9 cellular contexts compared by ENCODE assay signal in genomic region chr10:91190876-91191580, GRCh38. TPM values are rescaled to one million over a fixed set of nuclear protein-coding genes. Genes with fewer than 3 reads are reported as not detected.
DNase-seq lines count a peak whose midpoint lies in the region; ATAC-seq, FAIRE-seq and TF ChIP-seq lines count a peak whose summit lies in the region.
"Had no signal": no experiment of that assay in that cellular context is flagged by ENCODE, and none has a peak within 500 bp of the region (broad histone marks: within the 10 kb centered on the region; RNA-seq: fewer than 3 reads in every experiment).

No MANE protein-coding gene starts in this region.

- no peak for TF ChIP-seq CTCF in K562 (IDR thresholded peaks at IDR 0.05 in 2 of 3, conservative IDR thresholded peaks at IDR 0.05 in 1 of 3; ENCODE audit: insufficient read depth in 2 of 3, low read depth in 1 of 3, low read length in 3 of 3)
- no peak for TF ChIP-seq CTCF in testis (IDR thresholded peaks at IDR 0.05)

- no peak overlapping the region for H2AFZ ChIP-seq in K562 (ENCODE audit: low read depth, low read length)

- POLR2A ChIA-PET in K562 (lab: Yijun Ruan, JAX), result interaction anchor here (0.7 to 1.2 kb wide), 3 partner anchors 10 to 29 kb away, joined by 3 to 4 read pairs (median 3); no protein-coding TSS in a partner anchor

- WGBS in K562 (ENCODE audit: insufficient coverage, low coverage, missing lambda C conversion rate), result 49% methylated on average over 2 of the region's 2 CpGs
- 72 to 79% methylated on average over 2 of the region's 2 CpGs for WGBS in testis, 2 donors

- no TSS peak for BruUV-seq in K562 (replicated peaks; lab: Mats Ljungman, UMichigan)

- H4K20me1 ChIP-seq in K562 (replicated peaks; ENCODE audit: control insufficient read depth, insufficient read depth, low read length), result no peaks in the 10 kb centered on the region

- H3K9me1 ChIP-seq in K562 (ENCODE audit: control insufficient read depth, insufficient read depth, low read length), result peaks cover 3% of the 10 kb centered on the region

- H3K27me3 Mint-ChIP-seq in stimulated activated memory B cell treated with anti-CD40 and anti-IgM and Interleukin-4, amounts not matched to agents 10 μg/mL and 1 μg/mL and 100 μg/mL, for 72 hours, result no peaks in the 10 kb centered on the region

- H3K4me2 ChIP-seq in K562 (ENCODE audit: insufficient read depth, low read length), result no peak overlapping the region

- CTCF ChIA-PET in K562 (lab: Yijun Ruan, JAX; ENCODE audit: low intra/inter-chr PET ratio), result no interaction called here

- H3K9me3 Mint-ChIP-seq in stimulated activated memory B cell treated with anti-CD40 and anti-IgM and Interleukin-4, amounts not matched to agents 10 μg/mL and 1 μg/mL and 100 μg/mL, for 72 hours, result peaks cover 8% of the 10 kb centered on the region

- H3K9ac ChIP-seq in K562 (ENCODE audit: insufficient read depth in 1 of 2, low read depth in 2 of 2, low read length in 2 of 2), result no peak overlapping the region

- H3K4me1 ChIP-seq in K562 (replicated peaks in 1 of 2; ENCODE audit: control insufficient read depth in 2 of 2, insufficient read depth in 2 of 2, low read length in 2 of 2), result peaks cover 0 to 9% of the 10 kb centered on the region in 2 experiments; a peak in 3 of 5 replicates
- no peaks in the 10 kb centered on the region for H3K4me1 ChIP-seq in testis

- peaks cover 40% of the 10 kb centered on the region for H3K36me3 Mint-ChIP-seq in stimulated activated memory B cell treated with anti-CD40 and anti-IgM and Interleukin-4, amounts not matched to agents 10 μg/mL and 1 μg/mL and 100 μg/mL, for 72 hours

- H3K4me3 ChIP-seq in K562 (no peak overlapping the region), testis (no peak overlapping the region)

- TF ChIP-seq POLR2A in K562 (conservative IDR thresholded peaks at IDR 0.05), result no peak
- no peak for TF ChIP-seq POLR2A in testis (IDR thresholded peaks at IDR 0.05)

- in situ Hi-C loops in K562 (cut with MboI), result no loop called here

- peaks cover 11% of the 10 kb centered on the region; the same call in 2 of the 3 replicates for H3K79me2 ChIP-seq in K562 (ENCODE audit: control insufficient read depth, insufficient read depth, low read length)

- peak; percentile 11 for FAIRE-seq in K562 (lab: Jason Lieb, UNC)
- FAIRE-seq: colon had no signal

- no peak overlapping the region for H3K4me3 Mint-ChIP-seq in stimulated activated memory B cell treated with anti-CD40 and anti-IgM and Interleukin-4, amounts not matched to agents 10 μg/mL and 1 μg/mL and 100 μg/mL, for 72 hours

- ATAC-seq in GM19023 (IDR thresholded peaks at IDR 0.05; ENCODE audit: unreplicated experiment) (peak; percentile 72), HG02981 (IDR thresholded peaks at IDR 0.05; ENCODE audit: unreplicated experiment) (peak; percentile 76), K562 (no peak)
- ATAC-seq in stimulated activated memory B cell treated with anti-CD40 and anti-IgM and Interleukin-4, amounts not matched to agents 10 μg/mL and 1 μg/mL and 100 μg/mL, for 72 hours, result peak; percentile 88

- no peaks in the 10 kb centered on the region for H3K36me3 ChIP-seq in K562 (ENCODE audit: control insufficient read depth, insufficient read depth, low read length)
- H3K36me3 ChIP-seq in testis (ENCODE audit: low read depth, missing control alignments), result no peaks in the 10 kb centered on the region

- H3K27me3 ChIP-seq in K562 (ENCODE audit: control insufficient read depth in 2 of 2, insufficient read depth in 2 of 2, low read length in 2 of 2), result no peaks in the 10 kb centered on the region
- no peaks in the 10 kb centered on the region for H3K27me3 ChIP-seq in testis

- H3K27ac Mint-ChIP-seq in stimulated activated memory B cell treated with anti-CD40 and anti-IgM and Interleukin-4, amounts not matched to agents 10 μg/mL and 1 μg/mL and 100 μg/mL, for 72 hours, result peak overlapping the region; percentile 82

- no peaks in the 10 kb centered on the region for H3K9me3 ChIP-seq in K562 (replicated peaks; ENCODE audit: control insufficient read depth, insufficient read depth, low read depth, low read length)
- H3K9me3 ChIP-seq in testis, result no peaks in the 10 kb centered on the region

- DNase-seq in K562 (ENCODE audit: extremely low read depth in 1 of 4, low spot score in 3 of 4), result no peak
- no peak for DNase-seq in testis
- no peak for DNase-seq in stimulated activated CD4-positive, alpha-beta T cell treated with anti-CD3 and anti-CD28 coated beads, Interleukin-4, amount 100 ng/mL, for 4 hours
- DNase-seq in T-helper 1 cell, result no peak
- DNase-seq: stimulated activated CD4-positive, alpha-beta T cell treated with anti-CD3 and anti-CD28 coated beads, Interleukin-15, amount 100 ng/mL, for 24 hours had no signal

- TF ChIP-seq RAD21 in K562 (CRISPR knock-in tag; conservative IDR thresholded peaks at IDR 0.05 in 1 of 2, IDR thresholded peaks at IDR 0.05 in 1 of 2), result no peak

- intact Hi-C loops in K562 (cut with micrococcal nuclease), result no loop called here
- intact Hi-C loops in testis (cut with DNase I; ENCODE audit: low total_unique reads), result no loop called here

- TF ChIP-seq EP300 in K562 (IDR thresholded peaks at IDR 0.05; ENCODE audit: low read length), result no peak

- peaks cover 75% of the 10 kb centered on the region for H3K4me1 Mint-ChIP-seq in stimulated activated memory B cell treated with anti-CD40 and anti-IgM and Interleukin-4, amounts not matched to agents 10 μg/mL and 1 μg/mL and 100 μg/mL, for 72 hours

- H3K27ac ChIP-seq in K562 (ENCODE audit: extremely low read depth, low read depth, low read length) (no peak overlapping the region), testis (no peak overlapping the region)

TF ChIP-seq in K562, 482 proteins besides CTCF, POLR2A, EP300 and RAD21:
- TF ChIP-seq ATF3 (IDR thresholded peaks at IDR 0.05), result 0 out of 2 replicates have a peak, but pooled peaks have one; percentile 18
- no peak for TF ChIP-seq ATF3 (CRISPR knock-in tag; conservative IDR thresholded peaks at IDR 0.05)
- TF ChIP-seq STAG1 (CRISPR knock-in tag; IDR thresholded peaks at IDR 0.05; ENCODE audit: borderline replicate concordance), result no peak
- peak; percentile 91 for TF ChIP-seq HMBOX1 (IDR thresholded peaks at IDR 0.05)
- TF ChIP-seq ZNF644 (tag; IDR thresholded peaks at IDR 0.05; ENCODE audit: low read depth), result no peak
- TF ChIP-seq CREBBP (IDR thresholded peaks at IDR 0.05; ENCODE audit: low read depth, low read length), result no peak
- TF ChIP-seq FOSL1 (tag; conservative IDR thresholded peaks at IDR 0.05), result peak; percentile 63
TF ChIP-seq in K562: peak in this region for 3.

RNA-seq across cellular contexts. Expression of gene PCGF5, which starts 29.4 kb away (rescaled TPM):
- total RNA-seq in K562 (2011; cell fraction: chromatin; rRNA removed; ENCODE audit: low replicate concordance), result 8.4 and 24.4 TPM in 2 replicates
- total RNA-seq in K562 (2011; cell fraction: nucleolus; rRNA removed), result 5.3 and 6.6 TPM in 2 replicates
- 19.5 and 45.4 TPM in 2 replicates for total RNA-seq in K562 (2011; cell fraction: nucleoplasm; rRNA removed)
- total RNA-seq in K562 (2014; rRNA removed) (10.9 and 19.9 TPM in 2 replicates), K562 (2014; rRNA removed; fragmentation: Illumina TruSeq; extraction: Trizol) (27.0 and 30.1 TPM in 2 replicates), K562 (2015; rRNA removed; fragmentation: Illumina TruSeq; extraction: Trizol) (22.7 and 26.4 TPM in 2 replicates), K562 (2021) (20.3 and 20.8 TPM in 2 replicates), testis (10 to 100 TPM; 36.8 to 50.2 TPM)
- polyA plus RNA-seq in K562 (2011; rRNA removed) (30.2 and 35.5 TPM in 2 replicates), K562 (2014; fragmentation: Illumina TruSeq; extraction: Trizol) (32.9 and 40.0 TPM in 2 replicates), K562 (2014; fragmentation: Nextera tagmentation; extraction: Ambion mirVana) (10 to 100 TPM; 11.7 TPM), K562 (2014; rRNA removed) (18.3 and 26.5 TPM in 2 replicates), testis (ENCODE audit: insufficient read depth, low read depth, low replicate concordance) (68.9 TPM)
- 17.8 and 34.1 TPM in 2 replicates for polyA plus RNA-seq in K562 (2011; cell fraction: cytosol; rRNA removed)
- 12.1 and 18.7 TPM in 2 replicates for polyA plus RNA-seq in K562 (2011; cell fraction: nucleus; rRNA removed)
- polyA plus RNA-seq in K562 (2012), result 19.1 and 24.3 TPM in 2 replicates
- polyA minus RNA-seq in K562 (2011; rRNA and poly(A)+ RNA removed), result 41.2 and 46.4 TPM in 2 replicates
- polyA minus RNA-seq in K562 (2011; cell fraction: cytosol; rRNA and poly(A)+ RNA removed), result 11.7 and 15.4 TPM in 2 replicates
- 19.0 and 33.8 TPM in 2 replicates for polyA minus RNA-seq in K562 (2011; cell fraction: nucleus; rRNA and poly(A)+ RNA removed)
